ENCODE assay signal across 1 cellular context in the genomic region with DNA sequence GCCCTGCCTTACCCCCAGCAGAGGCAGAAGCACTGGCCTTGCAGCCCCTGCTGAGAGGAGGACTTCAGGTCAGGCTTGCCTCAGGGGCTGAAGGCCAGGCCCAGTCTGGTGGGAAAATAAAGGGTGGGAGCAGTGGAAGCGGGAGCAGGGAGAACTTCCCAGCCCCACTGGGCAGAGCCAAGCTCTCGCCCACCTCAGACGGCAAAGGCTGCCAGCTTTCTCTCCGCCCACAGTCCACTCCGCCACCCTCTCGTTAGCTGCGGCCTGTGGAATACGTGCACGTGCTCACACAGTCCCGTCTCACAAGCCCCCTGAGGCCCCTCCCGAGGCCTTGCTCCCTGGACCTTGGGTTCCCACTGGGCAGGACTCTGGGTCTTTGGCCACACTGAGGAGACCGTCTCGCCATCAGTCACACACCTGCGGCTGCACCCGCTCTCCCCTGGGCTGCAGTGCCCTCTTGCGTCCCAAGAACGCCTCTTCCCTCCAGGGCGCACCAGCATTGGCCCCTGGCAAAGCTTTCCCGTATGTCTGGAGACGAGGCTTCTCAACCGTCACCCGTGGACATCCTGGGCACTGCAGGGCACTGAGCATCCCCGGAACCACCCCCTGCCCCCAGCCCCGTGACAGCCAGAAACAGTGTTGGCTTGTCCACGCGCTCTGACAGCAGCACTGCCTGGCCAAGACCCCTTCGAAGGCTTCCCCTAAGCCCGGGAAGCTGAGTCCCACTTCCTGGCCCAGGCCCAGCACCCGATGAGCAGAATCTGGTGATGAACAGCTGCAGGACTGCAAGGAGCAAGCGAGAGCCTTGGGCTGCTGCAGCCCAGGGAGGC.
TF ChIP-seq lines count a peak whose summit lies in the region.

No MANE protein-coding gene starts in this region.

TF ChIP-seq in HepG2, 621 proteins besides CTCF, POLR2A, EP300 and RAD21 (continues in another document):
- TF ChIP-seq SP5 (CRISPR knock-in tag; IDR thresholded peaks at IDR 0.05; ENCODE audit: borderline replicate concordance, low read depth) = peak; percentile 17
- 0 out of 2 replicates have a peak, but pooled peaks have one; percentile 27 for TF ChIP-seq POGZ (CRISPR knock-in tag; IDR thresholded peaks at IDR 0.05)
- TF ChIP-seq MYPOP (CRISPR knock-in tag; IDR thresholded peaks at IDR 0.05) = no peak; the same call in 1 of the 2 replicates
- no peak for TF ChIP-seq HNRNPH1 (optimal IDR thresholded peaks at IDR 0.05; ENCODE audit: low read depth, low read length)
- peak; percentile 84; the same call in 1 of the 2 replicates for TF ChIP-seq ZMYM3 (CRISPR knock-in tag; IDR thresholded peaks at IDR 0.05)
- TF ChIP-seq ZNF296 (CRISPR knock-in tag; conservative IDR thresholded peaks at IDR 0.05) = peak; percentile 93
- TF ChIP-seq ZSCAN9 (CRISPR knock-in tag; IDR thresholded peaks at IDR 0.05; ENCODE audit: borderline replicate concordance) = no peak
- TF ChIP-seq HOXD1 (CRISPR knock-in tag; IDR thresholded peaks at IDR 0.05) = no peak
- 0 out of 2 replicates have a peak, but pooled peaks have one; percentile 42 for TF ChIP-seq KDM4B (CRISPR knock-in tag; IDR thresholded peaks at IDR 0.05)
- TF ChIP-seq DNMT3B (CRISPR knock-in tag; conservative IDR thresholded peaks at IDR 0.05) = no peak
- no peak for TF ChIP-seq SUZ12 (IDR thresholded peaks at IDR 0.05; ENCODE audit: low read depth, low read length)
- no peak for TF ChIP-seq GRHL1 (CRISPR knock-in tag; conservative IDR thresholded peaks at IDR 0.05)
- 0 out of 2 replicates have a peak, but pooled peaks have one; percentile 24 for TF ChIP-seq CEBPG (CRISPR knock-in tag; IDR thresholded peaks at IDR 0.05)
- TF ChIP-seq ZNF616 (CRISPR knock-in tag; IDR thresholded peaks at IDR 0.05; ENCODE audit: low read depth) = 0 out of 2 replicates have a peak, but pooled peaks have one; percentile 26
- peak; percentile 88; the same call in 1 of the 2 replicates for TF ChIP-seq ZNF451 (CRISPR knock-in tag; IDR thresholded peaks at IDR 0.05)
- no peak for TF ChIP-seq HHEX (CRISPR knock-in tag; IDR thresholded peaks at IDR 0.05)
- no peak for TF ChIP-seq FLYWCH1 (CRISPR knock-in tag; IDR thresholded peaks at IDR 0.05)
- TF ChIP-seq POLR2AphosphoS2 (IDR thresholded peaks at IDR 0.05; ENCODE audit: low read depth, low read length) = no peak
- TF ChIP-seq FUBP1 (CRISPR knock-in tag; IDR thresholded peaks at IDR 0.05; ENCODE audit: borderline replicate concordance) = no peak; the same call in 1 of the 2 replicates
- no peak for TF ChIP-seq ZNF207 (IDR thresholded peaks at IDR 0.05; ENCODE audit: borderline replicate concordance)
- TF ChIP-seq HOXA9 (CRISPR knock-in tag; IDR thresholded peaks at IDR 0.05; ENCODE audit: borderline replicate concordance) = no peak
- no peak for TF ChIP-seq ZNF180 (CRISPR knock-in tag; IDR thresholded peaks at IDR 0.05; ENCODE audit: borderline replicate concordance, low read depth)
- peak; percentile 60; the same call in 1 of the 2 replicates for TF ChIP-seq ARNT2 (CRISPR knock-in tag; IDR thresholded peaks at IDR 0.05; ENCODE audit: low read depth)
- TF ChIP-seq EHMT2 (IDR thresholded peaks at IDR 0.05; ENCODE audit: borderline replicate concordance, low read depth, low read length) = no peak
- no peak for TF ChIP-seq HNRNPK (IDR thresholded peaks at IDR 0.05; ENCODE audit: low read depth, low read length, poor library complexity, severe bottlenecking)
- TF ChIP-seq ZNF263 (CRISPR knock-in tag; IDR thresholded peaks at IDR 0.05) = peak; percentile 38; the same call in 1 of the 2 replicates
- TF ChIP-seq ZNF530 (CRISPR knock-in tag; IDR thresholded peaks at IDR 0.05; ENCODE audit: low read depth) = no peak
- no peak for TF ChIP-seq PHF5A (CRISPR knock-in tag; IDR thresholded peaks at IDR 0.05; ENCODE audit: low read depth, unreplicated experiment)
- TF ChIP-seq ZNF816 (CRISPR knock-in tag; IDR thresholded peaks at IDR 0.05; ENCODE audit: borderline replicate concordance) = no peak
- no peak for TF ChIP-seq ZNF33B (CRISPR knock-in tag; IDR thresholded peaks at IDR 0.05)
- no peak for TF ChIP-seq CCDC6 (CRISPR knock-in tag; IDR thresholded peaks at IDR 0.05)
- no peak for TF ChIP-seq KDM5A (IDR thresholded peaks at IDR 0.05; ENCODE audit: borderline replicate concordance, low read length)
- TF ChIP-seq XRCC5 (optimal IDR thresholded peaks at IDR 0.05; ENCODE audit: low read length) = peak; percentile 65
- no peak for TF ChIP-seq ZNF737 (CRISPR knock-in tag; IDR thresholded peaks at IDR 0.05; ENCODE audit: borderline replicate concordance)
- no peak for TF ChIP-seq TCF12 (IDR thresholded peaks at IDR 0.05)
- peak; percentile 46; the same call in 1 of the 2 replicates for TF ChIP-seq TCF12 (CRISPR knock-in tag; IDR thresholded peaks at IDR 0.05)
- TF ChIP-seq, protein P1, sequence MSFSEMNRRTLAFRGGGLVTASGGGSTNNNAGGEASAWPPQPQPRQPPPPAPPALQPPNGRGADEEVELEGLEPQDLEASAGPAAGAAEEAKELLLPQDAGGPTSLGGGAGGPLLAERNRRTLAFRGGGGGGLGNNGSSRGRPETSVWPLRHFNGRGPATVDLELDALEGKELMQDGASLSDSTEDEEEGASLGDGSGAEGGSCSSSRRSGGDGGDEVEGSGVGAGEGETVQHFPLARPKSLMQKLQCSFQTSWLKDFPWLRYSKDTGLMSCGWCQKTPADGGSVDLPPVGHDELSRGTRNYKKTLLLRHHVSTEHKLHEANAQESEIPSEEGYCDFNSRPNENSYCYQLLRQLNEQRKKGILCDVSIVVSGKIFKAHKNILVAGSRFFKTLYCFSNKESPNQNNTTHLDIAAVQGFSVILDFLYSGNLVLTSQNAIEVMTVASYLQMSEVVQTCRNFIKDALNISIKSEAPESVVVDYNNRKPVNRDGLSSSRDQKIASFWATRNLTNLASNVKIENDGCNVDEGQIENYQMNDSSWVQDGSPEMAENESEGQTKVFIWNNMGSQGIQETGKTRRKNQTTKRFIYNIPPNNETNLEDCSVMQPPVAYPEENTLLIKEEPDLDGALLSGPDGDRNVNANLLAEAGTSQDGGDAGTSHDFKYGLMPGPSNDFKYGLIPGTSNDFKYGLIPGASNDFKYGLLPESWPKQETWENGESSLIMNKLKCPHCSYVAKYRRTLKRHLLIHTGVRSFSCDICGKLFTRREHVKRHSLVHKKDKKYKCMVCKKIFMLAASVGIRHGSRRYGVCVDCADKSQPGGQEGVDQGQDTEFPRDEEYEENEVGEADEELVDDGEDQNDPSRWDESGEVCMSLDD (CRISPR knock-in tag; IDR thresholded peaks at IDR 0.05; ENCODE audit: borderline replicate concordance) = no peak
- TF ChIP-seq SAFB2 (CRISPR knock-in tag; IDR thresholded peaks at IDR 0.05; ENCODE audit: borderline replicate concordance, low read depth) = no peak; the same call in 1 of the 2 replicates
- 0 out of 2 replicates have a peak, but pooled peaks have one; percentile 57 for TF ChIP-seq CBFB (CRISPR knock-in tag; IDR thresholded peaks at IDR 0.05)
- peak; percentile 86 for TF ChIP-seq ZNF232 (CRISPR knock-in tag; IDR thresholded peaks at IDR 0.05; ENCODE audit: borderline replicate concordance)
- peak; percentile 78; the same call in 1 of the 2 replicates for TF ChIP-seq PHF21A (CRISPR knock-in tag; IDR thresholded peaks at IDR 0.05)
- TF ChIP-seq ZNF496 (CRISPR knock-in tag; IDR thresholded peaks at IDR 0.05; ENCODE audit: insufficient replicate concordance) = no peak
- TF ChIP-seq ZNF354B (CRISPR knock-in tag; IDR thresholded peaks at IDR 0.05) = peak; percentile 95
- TF ChIP-seq, protein P2, sequence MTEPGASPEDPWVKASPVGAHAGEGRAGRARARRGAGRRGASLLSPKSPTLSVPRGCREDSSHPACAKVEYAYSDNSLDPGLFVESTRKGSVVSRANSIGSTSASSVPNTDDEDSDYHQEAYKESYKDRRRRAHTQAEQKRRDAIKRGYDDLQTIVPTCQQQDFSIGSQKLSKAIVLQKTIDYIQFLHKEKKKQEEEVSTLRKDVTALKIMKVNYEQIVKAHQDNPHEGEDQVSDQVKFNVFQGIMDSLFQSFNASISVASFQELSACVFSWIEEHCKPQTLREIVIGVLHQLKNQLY (CRISPR knock-in tag; IDR thresholded peaks at IDR 0.05) = peak; percentile 69; the same call in 1 of the 2 replicates
- TF ChIP-seq KDM1A (CRISPR knock-in tag; IDR thresholded peaks at IDR 0.05) = 0 out of 2 replicates have a peak, but pooled peaks have one; percentile 40
- TF ChIP-seq KLF9 (CRISPR knock-in tag; IDR thresholded peaks at IDR 0.05; ENCODE audit: low read depth) = 0 out of 2 replicates have a peak, but pooled peaks have one; percentile 39
- no peak for TF ChIP-seq ARID2 (CRISPR knock-in tag; IDR thresholded peaks at IDR 0.05; ENCODE audit: borderline replicate concordance)
- TF ChIP-seq TARDBP (CRISPR knock-in tag; IDR thresholded peaks at IDR 0.05) = peak; percentile 94
- no peak; the same call in 1 of the 2 replicates for TF ChIP-seq ZNF768 (CRISPR knock-in tag; IDR thresholded peaks at IDR 0.05)
- no peak for TF ChIP-seq ZNF878 (CRISPR knock-in tag; IDR thresholded peaks at IDR 0.05)
- 0 out of 2 replicates have a peak, but pooled peaks have one; percentile 59 for TF ChIP-seq MIXL1 (CRISPR knock-in tag; IDR thresholded peaks at IDR 0.05)
- TF ChIP-seq ISL2 (CRISPR knock-in tag; IDR thresholded peaks at IDR 0.05) = peak; percentile 14; the same call in 1 of the 2 replicates
- peak; percentile 52; the same call in 1 of the 2 replicates for TF ChIP-seq ZNF598 (CRISPR knock-in tag; IDR thresholded peaks at IDR 0.05; ENCODE audit: borderline replicate concordance)
- 0 out of 2 replicates have a peak, but pooled peaks have one; percentile 29 for TF ChIP-seq ZNF891 (CRISPR knock-in tag; IDR thresholded peaks at IDR 0.05)
- TF ChIP-seq, protein P3, sequence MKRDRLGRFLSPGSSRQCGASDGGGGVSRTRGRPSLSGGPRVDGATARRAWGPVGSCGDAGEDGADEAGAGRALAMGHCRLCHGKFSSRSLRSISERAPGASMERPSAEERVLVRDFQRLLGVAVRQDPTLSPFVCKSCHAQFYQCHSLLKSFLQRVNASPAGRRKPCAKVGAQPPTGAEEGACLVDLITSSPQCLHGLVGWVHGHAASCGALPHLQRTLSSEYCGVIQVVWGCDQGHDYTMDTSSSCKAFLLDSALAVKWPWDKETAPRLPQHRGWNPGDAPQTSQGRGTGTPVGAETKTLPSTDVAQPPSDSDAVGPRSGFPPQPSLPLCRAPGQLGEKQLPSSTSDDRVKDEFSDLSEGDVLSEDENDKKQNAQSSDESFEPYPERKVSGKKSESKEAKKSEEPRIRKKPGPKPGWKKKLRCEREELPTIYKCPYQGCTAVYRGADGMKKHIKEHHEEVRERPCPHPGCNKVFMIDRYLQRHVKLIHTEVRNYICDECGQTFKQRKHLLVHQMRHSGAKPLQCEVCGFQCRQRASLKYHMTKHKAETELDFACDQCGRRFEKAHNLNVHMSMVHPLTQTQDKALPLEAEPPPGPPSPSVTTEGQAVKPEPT (CRISPR knock-in tag; IDR thresholded peaks at IDR 0.05; ENCODE audit: low read depth) = 0 out of 2 replicates have a peak, but pooled peaks have one; percentile 16
- no peak for TF ChIP-seq ZNF460 (CRISPR knock-in tag; IDR thresholded peaks at IDR 0.05; ENCODE audit: borderline replicate concordance)
- TF ChIP-seq, protein P4, sequence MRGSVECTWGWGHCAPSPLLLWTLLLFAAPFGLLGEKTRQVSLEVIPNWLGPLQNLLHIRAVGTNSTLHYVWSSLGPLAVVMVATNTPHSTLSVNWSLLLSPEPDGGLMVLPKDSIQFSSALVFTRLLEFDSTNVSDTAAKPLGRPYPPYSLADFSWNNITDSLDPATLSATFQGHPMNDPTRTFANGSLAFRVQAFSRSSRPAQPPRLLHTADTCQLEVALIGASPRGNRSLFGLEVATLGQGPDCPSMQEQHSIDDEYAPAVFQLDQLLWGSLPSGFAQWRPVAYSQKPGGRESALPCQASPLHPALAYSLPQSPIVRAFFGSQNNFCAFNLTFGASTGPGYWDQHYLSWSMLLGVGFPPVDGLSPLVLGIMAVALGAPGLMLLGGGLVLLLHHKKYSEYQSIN (CRISPR knock-in tag; IDR thresholded peaks at IDR 0.05; ENCODE audit: borderline replicate concordance) = no peak
- TF ChIP-seq CC2D1A (CRISPR knock-in tag; IDR thresholded peaks at IDR 0.05) = no peak
- TF ChIP-seq ZNF367 (CRISPR knock-in tag; IDR thresholded peaks at IDR 0.05; ENCODE audit: borderline replicate concordance) = no peak
- peak; percentile 67; the same call in 1 of the 2 replicates for TF ChIP-seq ZNF580 (CRISPR knock-in tag; IDR thresholded peaks at IDR 0.05; ENCODE audit: borderline replicate concordance, low read depth)
